29 cellular contexts compared by ENCODE assay signal in genomic region chr12:120429368-120429767, GRCh38.
"Had no signal": no experiment of that assay in that cellular context is flagged by ENCODE, and none has a peak within 500 bp of the region (broad histone marks: within the 10 kb centered on the region; RNA-seq: fewer than 3 reads in every experiment).

No MANE protein-coding gene starts in this region.

- H3K27ac ChIP-seq: coronary artery, gastroesophageal sphincter, heart left ventricle, left ventricle myocardium inferior, pancreas, psoas muscle, sigmoid colon, stomach, thyroid gland had no signal

- H3K4me3 Mint-ChIP-seq: activated CD4-positive, alpha-beta T cell treated with anti-CD3 and anti-CD28 coated beads for 36 hours; activated CD8-positive, alpha-beta T cell treated with anti-CD3 and anti-CD28 coated beads, Interleukin-2, amount 10 ng/mL, durations not matched to agents 7 days and 5 days; effector memory CD8-positive, alpha-beta T cell; nephron progenitor cell; stimulated activated naive B cell treated with anti-CD40 and anti-IgM and Interleukin-4, amounts not matched to agents 10 μg/mL and 1 μg/mL and 100 μg/mL, for 72 hours had no signal

- H3K36me3 Mint-ChIP-seq: activated naive CD4-positive, alpha-beta T cell treated with anti-CD3 and anti-CD28 coated beads, Interleukin-2, amount 50 U/mL, for 72 hours; stimulated activated naive B cell treated with anti-CD40 and anti-IgM and Interleukin-4, amounts not matched to agents 10 μg/mL and 1 μg/mL and 100 μg/mL, for 72 hours had no signal

- H3K27me3 ChIP-seq: pancreas, thyroid gland had no signal

- H3K4me3 ChIP-seq: coronary artery, gastroesophageal sphincter, heart left ventricle, left ventricle myocardium inferior, lung, pancreas, psoas muscle, sigmoid colon, smooth muscle cell, stomach, thyroid gland had no signal

- H3K4me1 ChIP-seq: gastroesophageal sphincter, left ventricle myocardium inferior, pancreas, psoas muscle, thyroid gland had no signal

- H3K9me3 Mint-ChIP-seq: activated naive CD4-positive, alpha-beta T cell treated with anti-CD3 and anti-CD28 coated beads, Interleukin-2, amount 50 U/mL, for 72 hours; activated T-cell treated with anti-CD3 and anti-CD28 coated beads, Interleukin-2, amount 50 U/mL, for 72 hours; effector memory CD8-positive, alpha-beta T cell; nephron progenitor cell had no signal

- H3K4me2 ChIP-seq: smooth muscle cell had no signal

- H3K36me3 ChIP-seq: gastroesophageal sphincter, heart left ventricle, left ventricle myocardium inferior, pancreas, sigmoid colon, stomach, thyroid gland had no signal

- H3K27ac Mint-ChIP-seq: activated CD4-positive, alpha-beta T cell treated with anti-CD3 and anti-CD28 coated beads for 36 hours; activated CD8-positive, alpha-beta T cell treated with anti-CD3 and anti-CD28 coated beads, Interleukin-2, amount 10 ng/mL, durations not matched to agents 7 days and 5 days; activated naive CD4-positive, alpha-beta T cell treated with anti-CD3 and anti-CD28 coated beads, Interleukin-2, amount 50 U/mL, for 72 hours; activated T-cell treated with anti-CD3 and anti-CD28 coated beads, Interleukin-2, amount 50 U/mL, for 72 hours; effector memory CD8-positive, alpha-beta T cell; nephron progenitor cell; stimulated activated naive B cell treated with anti-CD40 and anti-IgM and Interleukin-4, amounts not matched to agents 10 μg/mL and 1 μg/mL and 100 μg/mL, for 72 hours had no signal

- DNase-seq: activated CD4-positive, alpha-beta T cell treated with anti-CD3 and anti-CD28 coated beads for 36 hours; activated CD4-positive, CD25-positive, alpha-beta regulatory T cell; activated CD8-positive, alpha-beta T cell treated with anti-CD3 and anti-CD28 coated beads, Interleukin-2, amount 10 ng/mL, durations not matched to agents 7 days and 5 days; activated naive CD4-positive, alpha-beta T cell; activated T-cell treated with anti-CD3 and anti-CD28 coated beads for 4 hours; activated T-cell treated with anti-CD3 and anti-CD28 coated beads, Interleukin-2, amount 50 U/mL, for 72 hours; anterior cingulate cortex; cerebellar nuclear complex; effector memory CD8-positive, alpha-beta T cell; heart left ventricle; left ventricle myocardium inferior; mesendoderm; nephron progenitor cell; nucleus accumbens; pancreas; psoas muscle; sigmoid colon; stimulated activated CD4-positive, alpha-beta T cell treated with anti-CD3 and anti-CD28 coated beads, Interleukin-1b, Interleukin-23, amount 100 ng/mL, for 48 hours; stimulated activated CD4-positive, alpha-beta T cell treated with anti-CD3 and anti-CD28 coated beads, Interleukin-4, amount 100 ng/mL, for 4 hours; stimulated activated CD8-positive, alpha-beta memory T cell treated with anti-CD3 and anti-CD28 coated beads, Interleukin-4, amount 100 ng/mL, for 48 hours; stimulated activated naive B cell treated with anti-CD40 and anti-IgM and Interleukin-4, amounts not matched to agents 10 μg/mL and 1 μg/mL and 100 μg/mL, for 72 hours; stomach; T-helper 1 cell; thyroid gland had no signal

- H3K9me3 ChIP-seq: gastroesophageal sphincter, heart left ventricle, left ventricle myocardium inferior, pancreas, psoas muscle, sigmoid colon, stomach, thyroid gland had no signal

- ATAC-seq: activated CD4-positive, alpha-beta T cell treated with anti-CD3 and anti-CD28 coated beads for 36 hours; activated CD8-positive, alpha-beta T cell treated with anti-CD3 and anti-CD28 coated beads, Interleukin-2, amount 10 ng/mL, durations not matched to agents 7 days and 5 days; activated naive CD4-positive, alpha-beta T cell treated with anti-CD3 and anti-CD28 coated beads, Interleukin-2, amount 50 U/mL, for 72 hours; activated T-cell treated with anti-CD3 and anti-CD28 coated beads, Interleukin-2, amount 50 U/mL, for 72 hours; effector memory CD8-positive, alpha-beta T cell; gastroesophageal sphincter; heart left ventricle; stimulated activated naive B cell treated with anti-CD40 and anti-IgM and Interleukin-4, amounts not matched to agents 10 μg/mL and 1 μg/mL and 100 μg/mL, for 72 hours had no signal
